ENCODE assay signal across 19 cellular contexts in genomic region chr1:24373710-24374109, GRCh38. TPM values are rescaled to one million over a fixed set of nuclear protein-coding genes. Genes with fewer than 3 reads are reported as not detected.
A peak's percentile ranks its signal among the peaks of the same experiment; 100 is the strongest.
DNase-seq lines count a peak whose midpoint lies in the region; ATAC-seq and TF ChIP-seq lines count a peak whose summit lies in the region.
"Had no signal": no experiment of that assay in that cellular context is flagged by ENCODE, and none has a peak within 500 bp of the region (broad histone marks: within the 10 kb centered on the region; RNA-seq: fewer than 3 reads in every experiment).

No MANE protein-coding gene starts in this region.

- peaks cover 20% of the 10 kb centered on the region for H3K4me1 Mint-ChIP-seq in type B pancreatic cell (ENCODE audit: unreplicated experiment)
- H3K4me1 Mint-ChIP-seq: central memory CD8-positive, alpha-beta T cell had no signal

- H3K36me3 ChIP-seq in Loucy (ENCODE audit: insufficient read depth, low read length) (no peaks in the 10 kb centered on the region), RWPE2 (ENCODE audit: low read depth) (peaks cover 18% of the 10 kb centered on the region), MG63 (no peaks in the 10 kb centered on the region)

- peak overlapping the region; percentile 12 for H3K9ac ChIP-seq in Loucy (ENCODE audit: low read depth, low read length, poor library complexity, severe bottlenecking)
- H3K9ac ChIP-seq: parathyroid adenoma had no signal

- H3K36me3 Mint-ChIP-seq in type B pancreatic cell: peaks cover 4% of the 10 kb centered on the region

- peak overlapping the region; percentile 31 for H3K4me3 Mint-ChIP-seq in type B pancreatic cell
- H3K4me3 Mint-ChIP-seq: central memory CD8-positive, alpha-beta T cell; naive thymus-derived CD8-positive, alpha-beta T cell had no signal

- no peak overlapping the region for H3K4me3 ChIP-seq in Loucy (ENCODE audit: low read length, poor library complexity, severe bottlenecking)
- H3K4me3 ChIP-seq in RWPE2 (ENCODE audit: severe bottlenecking): no peak overlapping the region
- no peak overlapping the region for H3K4me3 ChIP-seq in MG63
- H3K4me3 ChIP-seq: stomach had no signal

- peak overlapping the region; percentile 86 for H3K27ac Mint-ChIP-seq in type B pancreatic cell

- no peaks in the 10 kb centered on the region for H3K9me2 ChIP-seq in Loucy (replicated peaks; ENCODE audit: low read depth, low read length)

- peaks cover 14% of the 10 kb centered on the region for H3K4me1 ChIP-seq in Loucy (ENCODE audit: insufficient read depth, low read length, poor library complexity, severe bottlenecking)
- H3K4me1 ChIP-seq in RWPE2 (ENCODE audit: insufficient read depth, poor library complexity, severe bottlenecking): peaks cover 25% of the 10 kb centered on the region
- peaks cover 15% of the 10 kb centered on the region for H3K4me1 ChIP-seq in foreskin keratinocyte
- H3K4me1 ChIP-seq: parathyroid adenoma, stomach had no signal

- no peaks in the 10 kb centered on the region for H3F3A ChIP-seq in Loucy (ENCODE audit: low read depth)

- no peaks in the 10 kb centered on the region for H3K9me3 Mint-ChIP-seq in type B pancreatic cell
- H3K9me3 Mint-ChIP-seq: central memory CD8-positive, alpha-beta T cell; naive thymus-derived CD8-positive, alpha-beta T cell had no signal

- in situ Hi-C loops in GM13976 (cut with MboI; ENCODE audit: low sequenced_read_pairs, unreplicated experiment): no loop called here

- H3K9me3 ChIP-seq in Loucy (ENCODE audit: insufficient read depth, low read depth, low read length) (no peaks in the 10 kb centered on the region), RWPE2 (ENCODE audit: severe bottlenecking) (no peaks in the 10 kb centered on the region), MG63 (no peaks in the 10 kb centered on the region)
- H3K9me3 ChIP-seq: stomach had no signal

- ATAC-seq in RWPE2 (ENCODE audit: low read depth) (no peak), foreskin keratinocyte (peak; percentile 64), GM18498 (IDR thresholded peaks at IDR 0.05; ENCODE audit: unreplicated experiment) (no peak)
- ATAC-seq: HepG2; naive thymus-derived CD8-positive, alpha-beta T cell had no signal

- H3K4me2 ChIP-seq in Loucy (ENCODE audit: low read depth, low read length, poor library complexity, severe bottlenecking): peak overlapping the region; percentile 32

- TF ChIP-seq CTCF in Loucy (conservative IDR thresholded peaks at IDR 0.05; ENCODE audit: low read length) (no peak), RWPE2 (IDR thresholded peaks at IDR 0.05; ENCODE audit: poor library complexity, severe bottlenecking) (no peak), foreskin keratinocyte (conservative IDR thresholded peaks at IDR 0.05) (no peak), type B pancreatic cell (conservative IDR thresholded peaks at IDR 0.05) (no peak), GM13976 (IDR thresholded peaks at IDR 0.05; ENCODE audit: borderline replicate concordance, control extremely low read depth, extremely low read depth, insufficient read depth, missing control alignments) (no peak)

- H2AFZ ChIP-seq in Loucy (ENCODE audit: low read length): peak overlapping the region; percentile 78
- H2AFZ ChIP-seq: parathyroid adenoma had no signal

- peak; percentile 12 for DNase-seq in RWPE2 (ENCODE audit: low spot score)
- peak; percentile 68 to 88 for DNase-seq in foreskin keratinocyte
- no peak for DNase-seq in type B pancreatic cell (ENCODE audit: extremely low spot score, unreplicated experiment)
- DNase-seq in GM13976 (ENCODE audit: low spot score): no peak
- no peak for DNase-seq in MG63
- DNase-seq: activated CD4-positive, alpha-beta T cell treated with anti-CD3 and anti-CD28 coated beads, Interleukin-2, amount 50 U/mL, for 4 hours; activated naive CD4-positive, alpha-beta T cell treated with Interleukin-2 at 50 U/mL for 16 hours; DND-41; mesenchymal stem cell; NCI-H1436 treated with DMSO at 0.1 percent for 48 hours; stomach; T-helper 1 cell; trophoblast cell had no signal

- H3K79me2 ChIP-seq in Loucy (ENCODE audit: insufficient read depth, low read length): no peaks in the 10 kb centered on the region
- H3K79me2 ChIP-seq: parathyroid adenoma had no signal

- peak overlapping the region; percentile 99 for H3K27ac ChIP-seq in RWPE2 (ENCODE audit: poor library complexity, severe bottlenecking)
- H3K27ac ChIP-seq in foreskin keratinocyte: peak overlapping the region; percentile 92
- H3K27ac ChIP-seq: parathyroid adenoma, stomach had no signal

- no peaks in the 10 kb centered on the region for H4K20me1 ChIP-seq in Loucy (ENCODE audit: insufficient read depth, low read length, poor library complexity, severe bottlenecking)

- no peaks in the 10 kb centered on the region for H3K27me3 Mint-ChIP-seq in type B pancreatic cell
- H3K27me3 Mint-ChIP-seq: central memory CD8-positive, alpha-beta T cell; naive thymus-derived CD8-positive, alpha-beta T cell had no signal

- no peaks in the 10 kb centered on the region for H3K27me3 ChIP-seq in Loucy (ENCODE audit: insufficient read depth, low read length, poor library complexity, severe bottlenecking)
- no peaks in the 10 kb centered on the region for H3K27me3 ChIP-seq in RWPE2 (ENCODE audit: insufficient read depth, poor library complexity, severe bottlenecking)
- H3K27me3 ChIP-seq in foreskin keratinocyte: no peaks in the 10 kb centered on the region
- H3K27me3 ChIP-seq in MG63: no peaks in the 10 kb centered on the region
- H3K27me3 ChIP-seq: stomach had no signal

RNA-seq across cellular contexts. Expression of gene STPG1, which starts 39.9 kb away (rescaled TPM):
- total RNA-seq in foreskin keratinocyte: 13.2 and 16.4 TPM in 2 replicates
- 12.5 and 14.0 TPM in 2 replicates for polyA plus RNA-seq in foreskin keratinocyte
- 7.2 and 8.7 TPM in 2 replicates for total RNA-seq in type B pancreatic cell (ENCODE audit: low replicate concordance)
- 5.7 and 7.2 TPM in 2 replicates for total RNA-seq in MG63 (2014; rRNA removed; shearing (Covaris generic); ENCODE audit: low replicate concordance)

RNA-seq across cellular contexts. Expression of gene NIPAL3, which starts 41.9 kb away (rescaled TPM):
- 42.6 and 46.6 TPM in 2 replicates for total RNA-seq in foreskin keratinocyte
- 18.7 and 20.3 TPM in 2 replicates for polyA plus RNA-seq in foreskin keratinocyte
- total RNA-seq in type B pancreatic cell (ENCODE audit: low replicate concordance): 17.5 and 21.3 TPM in 2 replicates
- 44.1 and 45.5 TPM in 2 replicates for total RNA-seq in MG63 (2014; rRNA removed; shearing (Covaris generic); ENCODE audit: low replicate concordance)

RNA-seq across cellular contexts. Expression of gene GRHL3, which starts 54.6 kb away (rescaled TPM):
- 2.2 and 2.5 TPM in 2 replicates for total RNA-seq in foreskin keratinocyte
- 1.2 and 1.5 TPM in 2 replicates for polyA plus RNA-seq in foreskin keratinocyte
- 70.6 and 194 TPM in 2 replicates for total RNA-seq in type B pancreatic cell (ENCODE audit: low replicate concordance)
- total RNA-seq in MG63 (2014; rRNA removed; shearing (Covaris generic); ENCODE audit: low replicate concordance): not detected in 2 replicates
- total RNA-seq: HepG2; naive thymus-derived CD8-positive, alpha-beta T cell had no signal
- polyA plus RNA-seq: HepG2; naive thymus-derived CD8-positive, alpha-beta T cell had no signal

Comparison
In these comparisons a context has a peak if more than half of its experiments do, and no peak if none do; other contexts are left out.
1. DNase-seq: peak in RWPE2 (single experiment) and foreskin keratinocyte (2 of 2); none in type B pancreatic cell (single experiment), GM13976 (single experiment) and MG63 (single experiment).
2. RNA of gene GRHL3, which starts 54.6 kb away (total RNA-seq): 70.6 to 194 TPM in type B pancreatic cell; 2.2 to 2.5 TPM in foreskin keratinocyte and not detected in MG63; every median in the first group is over 10 times any median in the second.